ENCODE assay signal across 22 cellular contexts in the genomic region with DNA sequence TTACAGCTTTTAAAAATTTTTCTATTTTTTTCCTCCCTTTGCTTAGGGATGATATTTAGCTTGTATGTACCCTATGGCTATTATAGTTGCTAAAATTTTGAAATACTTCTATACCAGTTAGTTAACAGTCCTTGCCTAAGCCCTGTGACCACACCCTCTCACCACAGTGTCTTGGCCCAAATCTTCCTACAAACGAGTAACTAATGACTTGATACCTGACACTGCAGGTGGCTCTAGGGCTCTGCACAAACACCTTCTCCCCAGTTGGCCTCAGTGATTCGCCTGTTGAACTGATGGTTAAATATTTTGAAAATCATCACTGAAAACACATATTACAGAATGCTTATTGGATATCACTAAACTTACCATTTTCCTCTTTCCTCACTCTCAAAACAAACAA.
"Had no signal": no experiment of that assay in that cellular context is flagged by ENCODE, and none has a peak within 500 bp of the region (broad histone marks: within the 10 kb centered on the region; RNA-seq: fewer than 3 reads in every experiment).

No MANE protein-coding gene starts in this region.

- H3K4me1 ChIP-seq: heart left ventricle, left ventricle myocardium inferior, lower lobe of right lung, psoas muscle, right lobe of liver, tibial artery, upper lobe of left lung, uterus had no signal

- H3K9me3 ChIP-seq: neutrophil, right lobe of liver, tibial artery had no signal

- H3K27me3 ChIP-seq: heart left ventricle, neutrophil, right lobe of liver, tibial artery, upper lobe of left lung, uterus had no signal

- H3K27me3 Mint-ChIP-seq: memory B cell; stimulated activated memory B cell treated with anti-CD40 and anti-IgM and Interleukin-4, amounts not matched to agents 10 μg/mL and 1 μg/mL and 100 μg/mL, for 72 hours; stimulated activated naive CD8-positive, alpha-beta T cell treated with anti-CD3 and anti-CD28 coated beads, Interleukin-15, Interleukin-2, amounts not matched to agents 100 ng/mL and 50 ng/mL, for 24 hours had no signal

- H3K4me3 Mint-ChIP-seq: memory B cell; nephron; stimulated activated memory B cell treated with anti-CD40 and anti-IgM and Interleukin-4, amounts not matched to agents 10 μg/mL and 1 μg/mL and 100 μg/mL, for 72 hours; stimulated activated naive CD8-positive, alpha-beta T cell treated with anti-CD3 and anti-CD28 coated beads, Interleukin-15, Interleukin-2, amounts not matched to agents 100 ng/mL and 50 ng/mL, for 24 hours had no signal

- H3K4me1 Mint-ChIP-seq: memory B cell; nephron; stimulated activated memory B cell treated with anti-CD40 and anti-IgM and Interleukin-4, amounts not matched to agents 10 μg/mL and 1 μg/mL and 100 μg/mL, for 72 hours had no signal

- H3K4me3 ChIP-seq: dorsolateral prefrontal cortex, heart left ventricle, left ventricle myocardium inferior, lower lobe of right lung, psoas muscle, right lobe of liver, tibial artery, upper lobe of left lung, uterus had no signal

- DNase-seq: cortex of kidney; dorsolateral prefrontal cortex; effector CD8-positive, alpha-beta T cell; heart left ventricle; hippocampal formation; kidney; left cardiac atrium; left ventricle myocardium inferior; lower lobe of right lung; midbrain; psoas muscle; right lobe of liver; stimulated activated CD4-positive, alpha-beta T cell treated with anti-CD3 and anti-CD28 coated beads, Interleukin-4, amount 100 ng/mL, for 24 hours; tibial artery; upper lobe of left lung; uterus had no signal

- H3K36me3 ChIP-seq: heart left ventricle, left ventricle myocardium inferior, lower lobe of right lung, neutrophil, right lobe of liver, tibial artery, upper lobe of left lung, uterus had no signal

- H3K27ac Mint-ChIP-seq: memory B cell; nephron; stimulated activated memory B cell treated with anti-CD40 and anti-IgM and Interleukin-4, amounts not matched to agents 10 μg/mL and 1 μg/mL and 100 μg/mL, for 72 hours; stimulated activated naive CD8-positive, alpha-beta T cell treated with anti-CD3 and anti-CD28 coated beads, Interleukin-15, Interleukin-2, amounts not matched to agents 100 ng/mL and 50 ng/mL, for 24 hours had no signal

- ATAC-seq: esophagus mucosa; heart left ventricle; left cardiac atrium; lower lobe of right lung; psoas muscle; right lobe of liver; stimulated activated memory B cell treated with anti-CD40 and anti-IgM and Interleukin-4, amounts not matched to agents 10 μg/mL and 1 μg/mL and 100 μg/mL, for 72 hours had no signal

- H3K36me3 Mint-ChIP-seq: memory B cell; stimulated activated memory B cell treated with anti-CD40 and anti-IgM and Interleukin-4, amounts not matched to agents 10 μg/mL and 1 μg/mL and 100 μg/mL, for 72 hours had no signal

- H3K27ac ChIP-seq: dorsolateral prefrontal cortex, heart left ventricle, left ventricle myocardium inferior, lower lobe of right lung, neutrophil, psoas muscle, right lobe of liver, tibial artery, upper lobe of left lung, uterus had no signal
